In the genomic region with DNA sequence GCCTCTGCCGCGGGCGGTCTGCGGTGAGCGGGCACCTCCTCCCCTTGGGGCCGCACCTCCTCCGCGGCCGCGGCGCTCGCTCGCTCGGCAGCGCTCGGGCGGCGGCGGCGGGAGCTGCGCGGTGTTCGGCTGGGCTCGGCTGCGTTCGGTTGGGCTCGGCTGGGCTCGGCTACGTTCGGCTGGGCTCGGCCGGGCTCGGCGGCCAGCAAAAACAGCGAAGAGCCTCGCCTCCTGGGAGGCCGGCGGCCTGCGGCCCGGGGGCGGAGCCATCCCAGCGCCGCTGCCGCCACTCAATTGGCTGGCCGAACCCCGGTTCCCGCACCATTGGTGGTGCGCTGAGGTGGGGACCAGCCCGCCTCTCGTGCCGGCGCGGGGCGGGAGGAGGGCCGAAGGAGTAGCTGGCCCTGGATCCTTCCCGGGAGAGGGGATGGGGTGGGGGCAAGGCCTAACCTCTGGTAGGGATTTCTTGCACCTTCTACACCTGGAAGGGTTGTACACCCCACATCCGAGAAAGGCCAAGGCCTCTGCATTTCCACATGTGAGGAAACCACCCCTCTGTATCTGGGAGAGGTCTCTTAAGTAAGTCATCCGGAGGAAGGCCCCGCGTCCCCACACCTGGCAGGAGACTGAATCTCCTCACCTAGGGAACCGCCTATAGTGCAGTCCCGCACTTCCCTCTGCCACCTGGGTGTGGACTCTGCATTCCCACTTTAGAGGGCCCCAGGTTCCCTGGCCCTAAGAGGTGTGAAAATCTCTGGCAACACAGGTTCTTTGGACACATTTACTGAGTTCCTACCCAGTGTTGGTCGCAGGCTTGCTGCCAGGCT, we compare ENCODE assay signal across 8 cellular contexts. TPM values are rescaled to one million over a fixed set of nuclear protein-coding genes. Genes with fewer than 3 reads are reported as not detected.
DNase-seq lines count a peak whose midpoint lies in the region; ATAC-seq and TF ChIP-seq lines count a peak whose summit lies in the region.

TSS of gene ENHO (minus strand) at position 20 of the 827 bp plus-strand sequence. CDS start 1,295 bp downstream, outside the sequence.

- H3K4me1 Mint-ChIP-seq in activated CD8-positive, alpha-beta T cell treated with anti-CD3 and anti-CD28 coated beads, Interleukin-2, amount 10 ng/mL, durations not matched to agents 7 days and 5 days (ENCODE audit: low read depth): peaks cover 9% of the 10 kb centered on the region

- POLR2A ChIA-PET in activated CD8-positive, alpha-beta T cell treated with anti-CD3 and anti-CD28 coated beads, Interleukin-2, amount 10 ng/mL, durations not matched to agents 7 days and 5 days (lab: Charles Lee): no interaction called here

- CTCF ChIA-PET in activated CD8-positive, alpha-beta T cell treated with anti-CD3 and anti-CD28 coated beads, Interleukin-2, amount 10 ng/mL, durations not matched to agents 7 days and 5 days (lab: Charles Lee): interaction anchor here (0.7 to 2.1 kb wide), 4 partner anchors 25 to 179 kb away, joined by 3 to 6 read pairs (median 4); no protein-coding TSS in a partner anchor

- H3K9me3 Mint-ChIP-seq in activated CD8-positive, alpha-beta T cell treated with anti-CD3 and anti-CD28 coated beads, Interleukin-2, amount 10 ng/mL, durations not matched to agents 7 days and 5 days (ENCODE audit: insufficient read depth): no peaks in the 10 kb centered on the region

- H3K4me1 ChIP-seq in BE2C (no peaks in the 10 kb centered on the region; the same call in 1 of the 2 replicates), lower lobe of right lung (peaks cover 9% of the 10 kb centered on the region)

- H3K36me3 ChIP-seq in BE2C (no peaks in the 10 kb centered on the region), lower lobe of right lung (no peaks in the 10 kb centered on the region)

- ATAC-seq in GM19395 (IDR thresholded peaks at IDR 0.05; ENCODE audit: unreplicated experiment): peak; percentile 84
- peak; percentile 81 for ATAC-seq in HG03520 (IDR thresholded peaks at IDR 0.05; ENCODE audit: unreplicated experiment)
- ATAC-seq in activated CD8-positive, alpha-beta T cell treated with anti-CD3 and anti-CD28 coated beads, Interleukin-2, amount 10 ng/mL, durations not matched to agents 7 days and 5 days: peak; percentile 99
- peak; percentile 99 for ATAC-seq in lower lobe of right lung

- H3K27ac ChIP-seq in lower lobe of right lung: no peak within 1 kb of the TSS

- DNase-seq in BE2C (peak; percentile 95), NCI-H774 (lab: John Stamatoyannopoulos, UW) (peak; percentile 87), ecto neural progenitor cell (ENCODE audit: low spot score) (peak; percentile 97), lower lobe of right lung (peak; percentile 88)
- peak; percentile 90 for DNase-seq in activated CD8-positive, alpha-beta T cell treated with anti-CD3 and anti-CD28 coated beads, Interleukin-2, amount 10 ng/mL, durations not matched to agents 7 days and 5 days
- peak; percentile 84 to 90 for DNase-seq in stimulated activated CD4-positive, alpha-beta T cell treated with anti-CD3 and anti-CD28 coated beads, Interleukin-4, amount 100 ng/mL, for 4 hours

- H3K27me3 Mint-ChIP-seq in activated CD8-positive, alpha-beta T cell treated with anti-CD3 and anti-CD28 coated beads, Interleukin-2, amount 10 ng/mL, durations not matched to agents 7 days and 5 days (ENCODE audit: low read depth): peaks cover 45% of the 10 kb centered on the region

- intact Hi-C loops in lower lobe of right lung (cut with DNase I): no loop called here

- TF ChIP-seq CTCF in BE2C (IDR thresholded peaks at IDR 0.05; ENCODE audit: low read depth, low read length): no peak
- TF ChIP-seq CTCF in lower lobe of right lung (IDR thresholded peaks at IDR 0.05): no peak

- no peaks in the 10 kb centered on the region for H3K36me3 Mint-ChIP-seq in activated CD8-positive, alpha-beta T cell treated with anti-CD3 and anti-CD28 coated beads, Interleukin-2, amount 10 ng/mL, durations not matched to agents 7 days and 5 days (ENCODE audit: low read depth)

- peak within 1 kb of the TSS; percentile 56 for H3K4me3 Mint-ChIP-seq in activated CD8-positive, alpha-beta T cell treated with anti-CD3 and anti-CD28 coated beads, Interleukin-2, amount 10 ng/mL, durations not matched to agents 7 days and 5 days

- H3K9me3 ChIP-seq in BE2C (no peaks in the 10 kb centered on the region), lower lobe of right lung (no peaks in the 10 kb centered on the region)

- H3K4me3 ChIP-seq in BE2C (ENCODE audit: low read depth, low read length) (peak within 1 kb of the TSS; percentile 56), lower lobe of right lung (peak within 1 kb of the TSS; percentile 47)

- H3K27me3 ChIP-seq in BE2C: no peaks in the 10 kb centered on the region
- H3K27me3 ChIP-seq in lower lobe of right lung (ENCODE audit: low read depth): no peaks in the 10 kb centered on the region

- H3K27ac Mint-ChIP-seq in activated CD8-positive, alpha-beta T cell treated with anti-CD3 and anti-CD28 coated beads, Interleukin-2, amount 10 ng/mL, durations not matched to agents 7 days and 5 days: no peak within 1 kb of the TSS

RNA-seq across cellular contexts. Expression of gene ENHO, which starts in this region (rescaled TPM):
- polyA plus RNA-seq in BE2C (2012; ENCODE audit: insufficient read depth, insufficient read length, low read depth): 2.5 TPM
- not detected for total RNA-seq in activated CD8-positive, alpha-beta T cell treated with anti-CD3 and anti-CD28 coated beads, Interleukin-2, amount 10 ng/mL, durations not matched to agents 7 days and 5 days
- total RNA-seq in lower lobe of right lung: 0.59 TPM

Comparison
In these comparisons a context has a peak if more than half of its experiments do, and no peak if none do; other contexts are left out.
1. Peak in DNase-seq and ATAC-seq in activated CD8-positive, alpha-beta T cell treated with anti-CD3 and anti-CD28 coated beads, Interleukin-2, amount 10 ng/mL, durations not matched to agents 7 days and 5 days; RNA of the gene not detected or under 1 TPM.
2. Peak in DNase-seq, ATAC-seq and H3K4me3 ChIP-seq in lower lobe of right lung; RNA of the gene not detected or under 1 TPM.